ENCODE assay signal across 24 cellular contexts in genomic region chr9:117368684-117369230, GRCh38.
"Had no signal": no experiment of that assay in that cellular context is flagged by ENCODE, and none has a peak within 500 bp of the region (broad histone marks: within the 10 kb centered on the region; RNA-seq: fewer than 3 reads in every experiment).

No MANE protein-coding gene starts in this region.

- H3K27ac Mint-ChIP-seq: activated CD4-positive, alpha-beta memory T cell treated with anti-CD3 and anti-CD28 coated beads, Interleukin-2, amount 10 ng/mL, durations not matched to agents 7 days and 5 days; activated naive CD4-positive, alpha-beta T cell treated with anti-CD3 and anti-CD28 coated beads, Interleukin-2, amount 10 ng/mL, durations not matched to agents 7 days and 5 days; activated naive CD8-positive, alpha-beta T cell treated with anti-CD3 and anti-CD28 coated beads for 36 hours; activated T-helper 17 cell treated with anti-CD3 and anti-CD28 coated beads, Interleukin-2, amount 50 U/mL, for 72 hours; T-helper 17 cell had no signal

- FAIRE-seq: colon, TTC549 had no signal

- H3K27me3 Mint-ChIP-seq: activated CD4-positive, alpha-beta memory T cell treated with anti-CD3 and anti-CD28 coated beads, Interleukin-2, amount 10 ng/mL, durations not matched to agents 7 days and 5 days; activated naive CD4-positive, alpha-beta T cell treated with anti-CD3 and anti-CD28 coated beads, Interleukin-2, amount 10 ng/mL, durations not matched to agents 7 days and 5 days; activated naive CD8-positive, alpha-beta T cell treated with anti-CD3 and anti-CD28 coated beads for 36 hours; activated T-helper 17 cell treated with anti-CD3 and anti-CD28 coated beads, Interleukin-2, amount 50 U/mL, for 72 hours; T-helper 17 cell had no signal

- ATAC-seq: activated T-helper 17 cell treated with anti-CD3 and anti-CD28 coated beads, Interleukin-2, amount 50 U/mL, for 72 hours; T-helper 17 cell had no signal

- H3K36me3 Mint-ChIP-seq: activated naive CD4-positive, alpha-beta T cell treated with anti-CD3 and anti-CD28 coated beads, Interleukin-2, amount 10 ng/mL, durations not matched to agents 7 days and 5 days; activated naive CD8-positive, alpha-beta T cell treated with anti-CD3 and anti-CD28 coated beads for 36 hours had no signal

- H3K9me3 Mint-ChIP-seq: activated CD4-positive, alpha-beta memory T cell treated with anti-CD3 and anti-CD28 coated beads, Interleukin-2, amount 10 ng/mL, durations not matched to agents 7 days and 5 days; activated naive CD4-positive, alpha-beta T cell treated with anti-CD3 and anti-CD28 coated beads, Interleukin-2, amount 10 ng/mL, durations not matched to agents 7 days and 5 days; activated T-helper 17 cell treated with anti-CD3 and anti-CD28 coated beads, Interleukin-2, amount 50 U/mL, for 72 hours had no signal

- H3K4me3 Mint-ChIP-seq: activated CD4-positive, alpha-beta memory T cell treated with anti-CD3 and anti-CD28 coated beads, Interleukin-2, amount 10 ng/mL, durations not matched to agents 7 days and 5 days; activated naive CD4-positive, alpha-beta T cell treated with anti-CD3 and anti-CD28 coated beads, Interleukin-2, amount 10 ng/mL, durations not matched to agents 7 days and 5 days; activated naive CD8-positive, alpha-beta T cell treated with anti-CD3 and anti-CD28 coated beads for 36 hours; activated T-helper 17 cell treated with anti-CD3 and anti-CD28 coated beads, Interleukin-2, amount 50 U/mL, for 72 hours; T-helper 17 cell had no signal

- H3K4me3 ChIP-seq: MG63 had no signal

- DNase-seq: activated CD4-positive, alpha-beta memory T cell treated with anti-CD3 and anti-CD28 coated beads, Interleukin-2, amount 10 ng/mL, durations not matched to agents 7 days and 5 days; activated CD4-positive, alpha-beta T cell treated with anti-CD3 and anti-CD28 coated beads, Interleukin-2, amount 50 U/mL, for 1 hour; activated CD4-positive, CD25-positive, alpha-beta regulatory T cell; activated gamma-delta T cell treated with Interleukin-2 at 50 U/mL for 16 hours; activated naive CD4-positive, alpha-beta T cell treated with anti-CD3 and anti-CD28 coated beads, Interleukin-2, amount 10 ng/mL, durations not matched to agents 7 days and 5 days; activated naive CD8-positive, alpha-beta T cell treated with anti-CD3 and anti-CD28 coated beads for 36 hours; activated T-cell treated with anti-CD3 and anti-CD28 coated beads for 4 hours; activated T-cell treated with anti-CD3 and anti-CD28 coated beads, Interleukin-2, amount 50 U/mL, for 48 hours; cerebellar nuclear complex; MG63; MV-4-11; NCI-H1092 treated with DMSO at 0.1 percent for 48 hours; NCI-H1417 treated with DMSO at 0.1 percent for 48 hours; NCI-H187; NCI-H2081; NCI-H345; NCI-H510A; NCI-H526 treated with DMSO at 0.1 percent for 48 hours; SIG-M5; T-helper 17 cell; T-helper 9 cell had no signal

- H3K36me3 ChIP-seq: MG63 had no signal

- H3K27me3 ChIP-seq: MG63 had no signal

- H3K4me1 Mint-ChIP-seq: activated CD4-positive, alpha-beta memory T cell treated with anti-CD3 and anti-CD28 coated beads, Interleukin-2, amount 10 ng/mL, durations not matched to agents 7 days and 5 days; activated naive CD4-positive, alpha-beta T cell treated with anti-CD3 and anti-CD28 coated beads, Interleukin-2, amount 10 ng/mL, durations not matched to agents 7 days and 5 days; activated naive CD8-positive, alpha-beta T cell treated with anti-CD3 and anti-CD28 coated beads for 36 hours; activated T-helper 17 cell treated with anti-CD3 and anti-CD28 coated beads, Interleukin-2, amount 50 U/mL, for 72 hours; T-helper 17 cell had no signal

- H3K9me3 ChIP-seq: MG63 had no signal
